23 cellular contexts compared by ENCODE assay signal in the genomic region with DNA sequence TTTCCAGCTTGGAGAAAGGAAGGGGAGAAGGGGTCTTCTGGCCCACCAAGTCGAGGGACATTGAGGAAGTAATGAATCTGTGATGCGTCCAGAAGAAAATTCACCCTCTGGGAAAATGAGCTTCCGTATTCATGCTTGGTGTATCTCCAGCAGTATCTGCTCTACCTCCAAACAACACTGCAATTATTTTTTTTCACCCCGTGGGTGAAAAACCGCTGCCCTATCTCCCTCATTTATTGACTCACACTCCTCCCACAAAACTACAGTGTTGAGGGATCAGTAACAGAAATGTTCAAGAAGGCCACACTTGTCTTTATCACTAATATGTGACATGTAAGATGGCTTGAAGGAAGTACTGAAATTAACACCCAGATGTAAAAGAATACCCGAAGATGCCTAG. TPM values are rescaled to one million over a fixed set of nuclear protein-coding genes. Genes with fewer than 3 reads are reported as not detected.
A peak's percentile ranks its signal among the peaks of the same experiment; 100 is the strongest.
DNase-seq lines count a peak whose midpoint lies in the region; FAIRE-seq and TF ChIP-seq lines count a peak whose summit lies in the region.
"Had no signal": no experiment of that assay in that cellular context is flagged by ENCODE, and none has a peak within 500 bp of the region (broad histone marks: within the 10 kb centered on the region; RNA-seq: fewer than 3 reads in every experiment).

No MANE protein-coding gene starts in this region.

- H4K91ac ChIP-seq in H9 (ENCODE audit: insufficient read length, low read depth, low read length) (no peak overlapping the region), mesenchymal stem cell (ENCODE audit: low read length) (no peak overlapping the region)

- H3K23ac ChIP-seq in H9 (ENCODE audit: insufficient read length, low read depth, low read length) = no peak overlapping the region
- H3K23ac ChIP-seq in mesenchymal stem cell (ENCODE audit: low read length in 2 of 2) = no peak overlapping the region

- H3K27ac ChIP-seq in ACC112 (ENCODE audit: low read depth, low read length) (peak overlapping the region; percentile 15; the same call in 1 of the 2 replicates), H9 (ENCODE audit: insufficient read length, low read depth, low read length) (no peak overlapping the region), astrocyte (ENCODE audit: low read depth, low read length) (peak overlapping the region; percentile 63), mesenchymal stem cell (ENCODE audit: low read length, poor library complexity, severe bottlenecking) (no peak overlapping the region), osteoblast (ENCODE audit: low read depth, low read length) (no peak overlapping the region)
- H3K27ac ChIP-seq: cardiac muscle cell, neural progenitor cell, upper lobe of left lung had no signal

- no peak overlapping the region for H2BK20ac ChIP-seq in H9 (ENCODE audit: low read depth, low read length, poor library complexity, severe bottlenecking)

- H3K9ac ChIP-seq in H9 (ENCODE audit: extremely low read depth, insufficient read length, low read length) (no peak overlapping the region), astrocyte (ENCODE audit: low read length) (peak overlapping the region; percentile 77), mesenchymal stem cell (ENCODE audit: low read length) (peak overlapping the region; percentile 50)
- H3K9ac ChIP-seq: neural progenitor cell had no signal

- H4K20me1 ChIP-seq in H9 (ENCODE audit: control insufficient read depth, insufficient read depth, insufficient read length) = no peaks in the 10 kb centered on the region
- peaks cover 3% of the 10 kb centered on the region for H4K20me1 ChIP-seq in astrocyte (ENCODE audit: insufficient read depth, low read length)
- H4K20me1 ChIP-seq in osteoblast (ENCODE audit: insufficient read depth, low read length) = no peaks in the 10 kb centered on the region

- no peaks in the 10 kb centered on the region for H3K79me2 ChIP-seq in ACC112 (ENCODE audit: control insufficient read depth, insufficient read depth, low read length, unreplicated experiment)
- no peaks in the 10 kb centered on the region for H3K79me2 ChIP-seq in H9 (ENCODE audit: insufficient read depth, low read length)
- peaks cover 9% of the 10 kb centered on the region for H3K79me2 ChIP-seq in astrocyte (ENCODE audit: insufficient read depth, low read length)
- H3K79me2 ChIP-seq in osteoblast (ENCODE audit: insufficient read depth, low read length) = no peaks in the 10 kb centered on the region

- H3K36me3 Mint-ChIP-seq in H9 (ENCODE audit: insufficient read depth in 1 of 3, low read depth in 3 of 3) (no peaks in the 10 kb centered on the region; a peak in 1 of 7 replicates), astrocyte (ENCODE audit: low read depth, unreplicated experiment) (no peaks in the 10 kb centered on the region)
- peaks cover 2% of the 10 kb centered on the region for H3K36me3 Mint-ChIP-seq in T-helper 2 cell treated with Interferon-gamma antibody and Interleukin-4, amounts not matched to agents 5 μg/mL and 100 μg/mL, for 36 hours (ENCODE audit: low read depth)
- H3K36me3 Mint-ChIP-seq: neural progenitor cell had no signal

- no peak overlapping the region for H3K56ac ChIP-seq in H9 (ENCODE audit: insufficient read length, low read depth, low read length)

- H2BK12ac ChIP-seq in H9 (ENCODE audit: insufficient read length, low read depth, low read length) (no peak overlapping the region), mesenchymal stem cell (ENCODE audit: low read length in 2 of 2) (no peak overlapping the region)

- H3K27ac Mint-ChIP-seq in H9 = no peak overlapping the region
- H3K27ac Mint-ChIP-seq in astrocyte (ENCODE audit: unreplicated experiment) = no peak overlapping the region
- H3K27ac Mint-ChIP-seq in T-helper 2 cell treated with Interferon-gamma antibody and Interleukin-4, amounts not matched to agents 5 μg/mL and 100 μg/mL, for 36 hours = no peak overlapping the region
- H3K27ac Mint-ChIP-seq: activated CD4-positive, alpha-beta T cell treated with anti-CD3 and anti-CD28 coated beads for 36 hours; activated T-helper 2 cell treated with anti-CD3 and anti-CD28 coated beads, Interferon-gamma antibody, Interleukin-2, Interleukin-4, amounts not matched to agents 10 μg/mL and 5 μg/mL and 100 μg/mL, durations not matched to agents 14 hours and 24 hours and 36 hours; CD8-positive, alpha-beta memory T cell; neural progenitor cell; progenitor cell of endocrine pancreas; stimulated activated naive CD8-positive, alpha-beta T cell treated with anti-CD3 and anti-CD28 coated beads, Interleukin-15, amount 100 ng/mL, for 72 hours had no signal

- H2BK120ac ChIP-seq in H9 (ENCODE audit: low read depth, low read length, poor library complexity, severe bottlenecking) (no peak overlapping the region), mesenchymal stem cell (ENCODE audit: low read depth, low read length) (no peak overlapping the region)

- no peak for DNase-seq in H9
- DNase-seq in astrocyte (ENCODE audit: low read depth) = no peak
- DNase-seq in mesenchymal stem cell = no peak
- no peak for DNase-seq in SW480 (ENCODE audit: low spot score)
- no peak for DNase-seq in hepatic stellate cell (ENCODE audit: low spot score)
- DNase-seq in osteoblast (ENCODE audit: insufficient read length, low spot score, missing footprints) = no peak
- DNase-seq in T-helper 2 cell treated with Interferon-gamma antibody and Interleukin-4, amounts not matched to agents 5 μg/mL and 100 μg/mL, for 36 hours (ENCODE audit: low spot score) = no peak
- DNase-seq: activated CD4-positive, alpha-beta T cell treated with anti-CD3 and anti-CD28 coated beads for 36 hours; CD8-positive, alpha-beta memory T cell; foreskin melanocyte; kidney glomerular epithelial cell; NCI-H2029 treated with DMSO at 0.1 percent for 48 hours; NCI-H510A treated with DMSO at 0.1 percent for 48 hours; stimulated activated CD4-positive, alpha-beta T cell treated with anti-CD3 and anti-CD28 coated beads, Interleukin-4, amount 100 ng/mL, for 24 hours; stimulated activated naive CD8-positive, alpha-beta T cell treated with anti-CD3 and anti-CD28 coated beads, Interleukin-15, amount 100 ng/mL, for 72 hours had no signal

- H3K18ac ChIP-seq in H9 (ENCODE audit: insufficient read length, low read depth, low read length) = no peak overlapping the region
- H3K18ac ChIP-seq in mesenchymal stem cell (ENCODE audit: low read depth in 1 of 2, low read length in 2 of 2) = no peak overlapping the region

- no peak overlapping the region for H2BK5ac ChIP-seq in H9 (ENCODE audit: insufficient read length, low read length)
- no peak overlapping the region for H2BK5ac ChIP-seq in mesenchymal stem cell (ENCODE audit: low read depth, low read length, poor library complexity, severe bottlenecking)

- H3K14ac ChIP-seq in H9 (ENCODE audit: insufficient read depth, low read length) = no peak overlapping the region
- H3K14ac ChIP-seq in mesenchymal stem cell (ENCODE audit: low read length in 2 of 2) = no peak overlapping the region

- H3K23me2 ChIP-seq in H9 (ENCODE audit: insufficient read length, low read depth, low read length, poor library complexity, severe bottlenecking) = peaks cover 18% of the 10 kb centered on the region

- peaks cover 10% of the 10 kb centered on the region; the same call in 1 of the 2 replicates for H3K27me3 ChIP-seq in ACC112 (ENCODE audit: insufficient read depth, low read length)
- peaks cover 78% of the 10 kb centered on the region for H3K27me3 ChIP-seq in H9 (ENCODE audit: insufficient read depth, low read length)
- peaks cover 83% of the 10 kb centered on the region for H3K27me3 ChIP-seq in astrocyte (ENCODE audit: insufficient read depth, low read length)
- H3K27me3 ChIP-seq in mesenchymal stem cell (ENCODE audit: control insufficient read depth in 1 of 2, insufficient read depth in 1 of 2, low read length in 2 of 2) = peaks cover 7 to 71% of the 10 kb centered on the region in 2 experiments
- peaks cover 35% of the 10 kb centered on the region for H3K27me3 ChIP-seq in osteoblast (ENCODE audit: insufficient read depth, low read length)

- WGBS in H9 (ENCODE audit: extremely low coverage, insufficient read length, low lambda C conversion rate) = no CpG with 5 or more reads among the region's 6 CpGs
- 7% methylated on average over 2 of the region's 6 CpGs for WGBS in mesenchymal stem cell

- TF ChIP-seq CTCF in H9 (conservative IDR thresholded peaks at IDR 0.05) (no peak), astrocyte (IDR thresholded peaks at IDR 0.05; ENCODE audit: insufficient read depth, low read depth, low read length) (no peak), osteoblast (IDR thresholded peaks at IDR 0.05; ENCODE audit: extremely low read depth, low read depth, low read length) (no peak)

- H3K4me3 Mint-ChIP-seq in H9 = peak overlapping the region in 1 of 2 experiments; percentile 43; a peak in 1 of 5 replicates
- H3K4me3 Mint-ChIP-seq in astrocyte (ENCODE audit: unreplicated experiment) = no peak overlapping the region
- no peak overlapping the region for H3K4me3 Mint-ChIP-seq in T-helper 2 cell treated with Interferon-gamma antibody and Interleukin-4, amounts not matched to agents 5 μg/mL and 100 μg/mL, for 36 hours
- H3K4me3 Mint-ChIP-seq: activated CD4-positive, alpha-beta T cell treated with anti-CD3 and anti-CD28 coated beads for 36 hours; CD8-positive, alpha-beta memory T cell had no signal

- peak; percentile 85 for FAIRE-seq in astrocyte (lab: Jason Lieb, UNC)
- FAIRE-seq: GM12892 had no signal

- H3K4me1 Mint-ChIP-seq in H9 (peaks cover 21 to 44% of the 10 kb centered on the region in 2 experiments), astrocyte (ENCODE audit: low read depth, unreplicated experiment) (no peaks in the 10 kb centered on the region)
- peaks cover 9% of the 10 kb centered on the region for H3K4me1 Mint-ChIP-seq in T-helper 2 cell treated with Interferon-gamma antibody and Interleukin-4, amounts not matched to agents 5 μg/mL and 100 μg/mL, for 36 hours (ENCODE audit: low read depth)

- H4K8ac ChIP-seq in H9 (replicated peaks; ENCODE audit: insufficient read length, low read depth, low read length) (no peak overlapping the region), mesenchymal stem cell (ENCODE audit: low read length) (no peak overlapping the region)

- H3T11ph ChIP-seq in H9 (ENCODE audit: low read length) = no peak overlapping the region

- no peaks in the 10 kb centered on the region for H3K79me1 ChIP-seq in H9 (ENCODE audit: insufficient read depth, low read depth, low read length, poor library complexity, severe bottlenecking)
- H3K79me1 ChIP-seq in mesenchymal stem cell (replicated peaks; ENCODE audit: low read length, poor library complexity, severe bottlenecking) = no peaks in the 10 kb centered on the region

- H2AK5ac ChIP-seq in H9 (ENCODE audit: insufficient read length, low read length) = no peak overlapping the region
- H2AK5ac ChIP-seq in mesenchymal stem cell (ENCODE audit: low read length, severe bottlenecking) = no peak overlapping the region

- H3K4me1 ChIP-seq in ACC112 (ENCODE audit: control insufficient read depth, insufficient read depth, low read length, unreplicated experiment) (peaks cover 4% of the 10 kb centered on the region), H9 (ENCODE audit: insufficient read depth, low read length) (no peaks in the 10 kb centered on the region; the same call in 1 of the 2 replicates), astrocyte (ENCODE audit: insufficient read depth, low read length) (peaks cover 7% of the 10 kb centered on the region), mesenchymal stem cell (ENCODE audit: control insufficient read depth, insufficient read depth, low read depth, low read length) (peaks cover 20% of the 10 kb centered on the region), osteoblast (ENCODE audit: insufficient read depth, low read length) (peaks cover 5% of the 10 kb centered on the region)
- H3K4me1 ChIP-seq: HAP-1 had no signal

- H2BK15ac ChIP-seq in H9 (ENCODE audit: low read depth, low read length) (no peak overlapping the region), mesenchymal stem cell (ENCODE audit: low read depth, poor library complexity, severe bottlenecking) (no peak overlapping the region)

- H3K4me3 ChIP-seq in ACC112 (ENCODE audit: low read depth, low read length) (peak overlapping the region; percentile 82), astrocyte (ENCODE audit: insufficient read depth, low read depth, low read length) (no peak overlapping the region), mesenchymal stem cell (ENCODE audit: insufficient read depth in 1 of 2, low read depth in 1 of 2, low read length in 2 of 2) (peak overlapping the region in 1 of 2 experiments; percentile 68), osteoblast (ENCODE audit: insufficient read depth, low read length) (no peak overlapping the region)
- H3K4me3 ChIP-seq: cardiac muscle cell, HAP-1, neural progenitor cell, upper lobe of left lung had no signal

- H3K9me3 Mint-ChIP-seq in H9 = peaks cover 0 to 15% of the 10 kb centered on the region in 2 experiments; a peak in 2 of 5 replicates
- peaks cover 14% of the 10 kb centered on the region for H3K9me3 Mint-ChIP-seq in astrocyte (ENCODE audit: unreplicated experiment)
- H3K9me3 Mint-ChIP-seq in T-helper 2 cell treated with Interferon-gamma antibody and Interleukin-4, amounts not matched to agents 5 μg/mL and 100 μg/mL, for 36 hours = peaks cover 10% of the 10 kb centered on the region

- peaks cover 100% of the 10 kb centered on the region for H3K27me3 Mint-ChIP-seq in H9 (ENCODE audit: low read depth)
- H3K27me3 Mint-ChIP-seq in astrocyte (ENCODE audit: low read depth, unreplicated experiment) = peaks cover 68% of the 10 kb centered on the region
- peaks cover 82% of the 10 kb centered on the region for H3K27me3 Mint-ChIP-seq in T-helper 2 cell treated with Interferon-gamma antibody and Interleukin-4, amounts not matched to agents 5 μg/mL and 100 μg/mL, for 36 hours (ENCODE audit: low read depth)

- peak overlapping the region; percentile 88 for H3K4me2 ChIP-seq in H9 (ENCODE audit: insufficient read depth, insufficient read length, low read length)
- H3K4me2 ChIP-seq in astrocyte (ENCODE audit: low read length) = peak overlapping the region; percentile 77
- no peak overlapping the region for H3K4me2 ChIP-seq in mesenchymal stem cell (ENCODE audit: low read length, poor library complexity, severe bottlenecking)
- no peak overlapping the region for H3K4me2 ChIP-seq in osteoblast (ENCODE audit: insufficient read depth, low read length)
- H3K4me2 ChIP-seq: neural progenitor cell had no signal

- H3K36me3 ChIP-seq in ACC112 (ENCODE audit: insufficient read depth, low read length) (no peaks in the 10 kb centered on the region), astrocyte (ENCODE audit: insufficient read depth, low read length) (no peaks in the 10 kb centered on the region), mesenchymal stem cell (ENCODE audit: control insufficient read depth in 1 of 2, insufficient read depth in 2 of 2, low read depth in 1 of 2, low read length in 2 of 2) (no peaks in the 10 kb centered on the region), osteoblast (ENCODE audit: insufficient read depth, low read length) (no peaks in the 10 kb centered on the region)
- H3K36me3 ChIP-seq: cardiac muscle cell, HAP-1, neural progenitor cell, upper lobe of left lung had no signal

- H3K9me3 ChIP-seq in H9 (ENCODE audit: control insufficient read depth, low read depth, low read length) (no peaks in the 10 kb centered on the region), astrocyte (ENCODE audit: insufficient read depth, low read depth, low read length) (peaks cover 11% of the 10 kb centered on the region), mesenchymal stem cell (ENCODE audit: control insufficient read depth, low read length) (no peaks in the 10 kb centered on the region), osteoblast (ENCODE audit: low read depth, low read length) (no peaks in the 10 kb centered on the region)
- H3K9me3 ChIP-seq: HAP-1 had no signal

- peak overlapping the region; percentile 20 for H2AFZ ChIP-seq in ACC112 (ENCODE audit: low read length, unreplicated experiment)
- H2AFZ ChIP-seq in H9 (ENCODE audit: low read length) = no peak overlapping the region
- H2AFZ ChIP-seq in astrocyte (ENCODE audit: low read depth, low read length) = no peak overlapping the region
- H2AFZ ChIP-seq in mesenchymal stem cell (ENCODE audit: low read depth, low read length) = no peak overlapping the region
- no peak overlapping the region for H2AFZ ChIP-seq in osteoblast (ENCODE audit: low read length)
- H2AFZ ChIP-seq: neural progenitor cell had no signal

- no peak overlapping the region for H4K5ac ChIP-seq in H9 (ENCODE audit: insufficient read length, low read depth, low read length)

- H3K4ac ChIP-seq in H9 (ENCODE audit: low read depth, low read length) = no peak overlapping the region
- H3K4ac ChIP-seq in mesenchymal stem cell (ENCODE audit: low read depth in 1 of 2, low read length in 2 of 2) = no peak overlapping the region

RNA-seq across cellular contexts. Expression of gene TBX18, which starts 4.8 kb away (rescaled TPM):
- total RNA-seq in H9 (2021) = 0.02 TPM in 1 of 2 replicates, not detected in the other
- total RNA-seq in astrocyte = 12.2 and 12.5 TPM in 2 replicates
- polyA plus RNA-seq in mesenchymal stem cell (2013, experiment 1 of 2) = 5.7 TPM
- 5.4 TPM for polyA plus RNA-seq in mesenchymal stem cell (2013, experiment 2 of 2)
- 64.1 and 65.1 TPM in 2 replicates for total RNA-seq in osteoblast
- total RNA-seq: activated CD4-positive, alpha-beta T cell treated with anti-CD3 and anti-CD28 coated beads for 36 hours; activated T-helper 2 cell treated with anti-CD3 and anti-CD28 coated beads, Interferon-gamma antibody, Interleukin-2, Interleukin-4, amounts not matched to agents 10 μg/mL and 5 μg/mL and 100 μg/mL, durations not matched to agents 14 hours and 24 hours and 36 hours; CD8-positive, alpha-beta memory T cell had no signal
- polyA plus RNA-seq: CD8-positive, alpha-beta memory T cell had no signal

Comparison
In these comparisons a context has a peak if more than half of its experiments do, and no peak if none do; other contexts are left out.
1. H3K27ac ChIP-seq: peak in ACC112 (single experiment) and astrocyte (single experiment); none in H9 (single experiment), mesenchymal stem cell (single experiment) and osteoblast (single experiment).
2. H3K4me2 ChIP-seq: peak in H9 (single experiment) and astrocyte (single experiment); none in mesenchymal stem cell (single experiment) and osteoblast (single experiment).
3. RNA of gene TBX18, which starts 4.8 kb away (total RNA-seq): 64.1 to 65.1 TPM in osteoblast and 12.2 to 12.5 TPM in astrocyte; 0.02 TPM in H9; every median in the first group is over 10 times any median in the second.